In the genomic region with DNA sequence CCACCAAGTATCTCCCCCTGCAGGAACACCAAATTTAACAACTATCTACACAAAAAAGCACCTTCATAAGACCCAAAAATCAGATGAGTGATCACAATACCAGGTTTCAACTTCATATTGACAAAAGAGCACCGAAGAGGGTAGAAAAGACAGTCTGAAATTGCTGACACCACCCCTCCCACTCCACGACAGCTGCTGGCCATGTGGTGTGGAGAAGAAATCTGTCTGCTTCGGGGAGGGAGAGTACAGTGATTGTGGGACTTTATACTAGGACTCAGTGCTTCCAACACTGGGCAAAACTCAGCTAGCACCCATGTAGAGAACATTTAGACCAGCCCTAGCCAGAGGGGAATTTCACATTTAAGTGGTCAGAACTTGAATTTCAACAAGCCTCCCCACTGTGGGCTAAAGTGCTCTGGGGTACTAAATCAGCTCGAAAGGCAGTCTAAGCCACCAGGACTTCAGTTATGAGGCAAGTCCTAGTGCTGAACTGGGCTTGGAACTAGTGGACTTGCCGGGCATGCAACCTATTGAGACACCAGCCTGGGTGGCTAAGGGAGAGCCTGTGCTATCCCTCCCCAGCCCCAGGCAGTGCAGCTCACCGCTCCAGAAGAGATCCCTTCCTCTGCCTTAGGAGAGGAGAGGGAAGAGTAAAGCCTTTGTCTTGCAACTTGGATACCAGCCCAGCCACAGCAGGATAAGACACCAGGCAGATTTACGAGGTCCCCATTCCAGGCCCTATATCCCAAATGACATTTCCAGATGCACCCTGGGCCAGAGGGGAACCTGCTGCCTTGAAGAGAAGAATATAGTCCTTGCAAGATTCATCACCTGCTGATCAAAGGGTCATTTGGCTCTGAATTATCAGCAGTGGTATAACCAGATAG, we compare ENCODE assay signal across 1 cellular context.
TF ChIP-seq lines count a peak whose summit lies in the region.

No MANE protein-coding gene starts in this region.

TF ChIP-seq in Ishikawa, 13 proteins besides CTCF, POLR2A, EP300 and RAD21:
- TF ChIP-seq NFIC (IDR thresholded peaks at IDR 0.05) = peak; percentile 63
- no peak for TF ChIP-seq CEBPB (IDR thresholded peaks at IDR 0.05)
- TF ChIP-seq TAF1 (IDR thresholded peaks at IDR 0.05; ENCODE audit: low read depth) = no peak
